24 cellular contexts compared by ENCODE assay signal in genomic region chr2:20834331-20834730, GRCh38.
"Had no signal": no experiment of that assay in that cellular context is flagged by ENCODE, and none has a peak within 500 bp of the region (broad histone marks: within the 10 kb centered on the region; RNA-seq: fewer than 3 reads in every experiment).

No MANE protein-coding gene starts in this region.

- H3K9me3 ChIP-seq: colonic mucosa, esophagus squamous epithelium, gastrocnemius medialis, left lung, lower lobe of right lung, mucosa of descending colon had no signal

- DNase-seq: colonic mucosa; cortex of kidney; effector CD8-positive, alpha-beta T cell; effector memory CD8-positive, alpha-beta T cell; erythroblast; esophagus squamous epithelium; foreskin fibroblast; foreskin melanocyte; gastrocnemius medialis; glutamatergic neuron; head of caudate nucleus; heart right ventricle; hippocampal formation; left cardiac atrium; left lung; left ventricle myocardium superior; lower lobe of right lung; mesenchymal stem cell; mucosa of descending colon had no signal

- H3K36me3 ChIP-seq: colonic mucosa, esophagus squamous epithelium, gastrocnemius medialis, heart right ventricle, left lung, lower lobe of right lung had no signal

- H3K27me3 ChIP-seq: colonic mucosa had no signal

- H3K27ac ChIP-seq: colonic mucosa, epithelial cell of prostate, esophagus squamous epithelium, gastrocnemius medialis, heart right ventricle, left lung, lower lobe of right lung had no signal

- ATAC-seq: effector memory CD8-positive, alpha-beta T cell; esophagus mucosa; gastrocnemius medialis; heart right ventricle; left cardiac atrium; left lung; left ventricle myocardium superior; lower lobe of right lung; mucosa of descending colon had no signal

- H3K4me1 ChIP-seq: colonic mucosa, esophagus squamous epithelium, gastrocnemius medialis, heart right ventricle, left lung, lower lobe of right lung had no signal

- H3K4me3 ChIP-seq: colonic mucosa, esophagus squamous epithelium, gastrocnemius medialis, heart right ventricle, left lung, lower lobe of right lung, mucosa of descending colon had no signal

- FAIRE-seq: endometrium, islet of Langerhans, keratinocyte had no signal
